In the genomic region with DNA sequence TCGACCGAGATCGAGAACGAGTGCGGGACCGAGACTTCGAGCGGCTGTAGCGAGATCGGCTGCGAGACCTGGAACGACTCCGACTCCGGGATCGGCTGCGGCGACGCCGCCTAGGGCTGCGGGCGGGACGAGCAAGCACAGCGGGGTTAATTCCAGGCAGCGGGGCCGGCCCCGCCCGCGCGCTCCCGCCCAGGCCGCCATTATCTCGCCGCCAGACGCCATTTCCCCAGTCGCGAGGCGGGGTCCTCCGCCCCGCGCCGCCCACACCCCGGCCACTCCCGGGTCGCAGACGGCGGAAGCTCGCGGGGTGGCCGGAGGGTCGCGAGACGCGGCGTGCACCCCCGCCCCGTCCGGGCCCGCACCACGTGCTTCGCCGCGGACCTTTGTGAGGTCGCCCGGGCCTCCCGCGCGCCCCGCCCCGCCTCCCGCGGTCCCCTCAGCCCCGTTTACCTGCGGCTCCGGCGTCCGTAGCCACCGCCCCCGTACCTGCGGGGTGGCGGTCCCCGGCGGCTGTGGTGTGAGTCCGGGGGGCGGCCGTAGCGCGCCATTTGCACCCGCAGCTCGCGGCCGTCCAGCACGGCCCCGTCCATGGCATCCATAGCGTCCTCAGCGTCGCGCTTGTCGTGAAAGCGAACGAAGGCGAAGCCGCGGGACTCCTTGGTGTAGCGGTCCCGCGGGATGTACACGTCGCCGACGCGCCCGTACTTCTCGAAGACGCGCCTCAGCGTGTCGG, we compare ENCODE assay signal across 8 cellular contexts. TPM values are rescaled to one million over a fixed set of nuclear protein-coding genes. Genes with fewer than 3 reads are reported as not detected.
DNase-seq lines count a peak whose midpoint lies in the region; ATAC-seq and TF ChIP-seq lines count a peak whose summit lies in the region.

No MANE protein-coding gene starts in this region.

- H3K4ac ChIP-seq in trophoblast cell (ENCODE audit: low read depth, low read length): peak overlapping the region; percentile 89

- H3K4me3 ChIP-seq in AG04450 (ENCODE audit: low read depth, low read length) (peak overlapping the region; percentile 96), SJSA1 (peak overlapping the region; percentile 83), heart left ventricle (peak overlapping the region; percentile 71 to 100 (median 94)), trophoblast cell (ENCODE audit: low read depth, low read length) (peak overlapping the region; percentile 97), aorta (ENCODE audit: low read length in 2 of 2) (peak overlapping the region; percentile 52 to 86)

- H4K91ac ChIP-seq in trophoblast cell (ENCODE audit: low read depth, low read length): peak overlapping the region; percentile 98

- WGBS in heart left ventricle, 4 donors: 0 to 1% (median 0%) methylated on average over 38 to 117 of the region's 117 CpGs
- WGBS in trophoblast cell (ENCODE audit: extremely low coverage, insufficient coverage, insufficient read length): no CpG with 5 or more reads among the region's 117 CpGs
- 0 to 1% methylated on average over 46 to 117 of the region's 117 CpGs for WGBS in aorta, 2 donors

- peaks cover 56% of the 10 kb centered on the region for H3K36me3 ChIP-seq in SJSA1
- H3K36me3 ChIP-seq in heart left ventricle: peaks cover 0 to 55% (median 49%) of the 10 kb centered on the region in 9 donors
- peaks cover 10 to 20% of the 10 kb centered on the region in 2 experiments for H3K36me3 ChIP-seq in trophoblast cell (ENCODE audit: control insufficient read depth in 1 of 2, insufficient read depth in 2 of 2, low read length in 2 of 2)
- H3K36me3 ChIP-seq in aorta (ENCODE audit: control insufficient read depth in 1 of 2, insufficient read depth in 2 of 2, low read length in 1 of 2): peaks cover 3 to 4% of the 10 kb centered on the region in 2 donors

- peak overlapping the region; percentile 65 for H4K12ac ChIP-seq in trophoblast cell (ENCODE audit: low read depth, low read length)

- H2AK5ac ChIP-seq in trophoblast cell (ENCODE audit: low read length): peak overlapping the region; percentile 99

- H3K79me2 ChIP-seq in trophoblast cell (ENCODE audit: control insufficient read depth, insufficient read depth, low read length, poor library complexity): peaks cover 18% of the 10 kb centered on the region

- intact Hi-C loops in heart left ventricle (cut with DNase I) (loop anchor here in 2 of 10 donors (1.0 to 10.0 kb wide), 2 partner anchors 10 to 52 kb away; a partner anchor contains a TSS), aorta (cut with DNase I) (no loop called here)

- TF ChIP-seq CTCF in AG04450 (IDR thresholded peaks at IDR 0.05; ENCODE audit: low read depth, low read length) (peak; percentile 30; the same call in 1 of the 2 replicates), heart left ventricle (IDR thresholded peaks at IDR 0.05) (peak in 7 of 12 donors; percentile 15 to 49 (median 21))

- ATAC-seq in GM18867 (IDR thresholded peaks at IDR 0.05; ENCODE audit: unreplicated experiment) (peak; percentile 18), HG03442 (IDR thresholded peaks at IDR 0.05; ENCODE audit: unreplicated experiment) (peak; percentile 16), heart left ventricle (peak; percentile 17 to 65 (median 44)), aorta (ENCODE audit: low FRiP score) (peak; percentile 78)
- peak; percentile 3 for ATAC-seq in activated naive CD8-positive, alpha-beta T cell treated with anti-CD3 and anti-CD28 coated beads, Interleukin-2, amount 50 U/mL, for 24 hours

- peak overlapping the region; percentile 67 for H2BK12ac ChIP-seq in trophoblast cell (ENCODE audit: low read length)

- H3K4me1 ChIP-seq in SJSA1 (replicated peaks) (peaks cover 26% of the 10 kb centered on the region), heart left ventricle (peaks cover 5 to 78% (median 49%) of the 10 kb centered on the region in 12 donors), trophoblast cell (ENCODE audit: control insufficient read depth in 1 of 2, insufficient read depth in 2 of 2, low read length in 2 of 2) (peaks cover 0 to 2% of the 10 kb centered on the region in 2 experiments), aorta (ENCODE audit: control insufficient read depth in 1 of 2, insufficient read depth in 2 of 2, low read length in 2 of 2) (peaks cover 0 to 3% of the 10 kb centered on the region in 2 donors)

- H3K27ac Mint-ChIP-seq in activated naive CD8-positive, alpha-beta T cell treated with anti-CD3 and anti-CD28 coated beads, Interleukin-2, amount 50 U/mL, for 24 hours: peak overlapping the region; percentile 99

- CTCF ChIA-PET in AG04450 (lab: Charles Lee): interaction anchor here (0.7 to 1.0 kb wide), 2 partner anchors 9 to 11 kb away, joined by 3 read pairs; no protein-coding TSS in a partner anchor

- no peak for DNase-seq in AG04450 (ENCODE audit: low read depth, low spot score)
- DNase-seq in SJSA1 (ENCODE audit: low read depth in 1 of 2, low spot score in 2 of 2): peak; percentile 66 to 75
- DNase-seq in activated naive CD8-positive, alpha-beta T cell treated with anti-CD3 and anti-CD28 coated beads, Interleukin-2, amount 50 U/mL, for 24 hours: peak; percentile 67
- DNase-seq in heart left ventricle: peak; percentile 84 to 90 (median 86)
- DNase-seq in trophoblast cell: peak; percentile 59 to 73
- peak; percentile 85 to 93 for DNase-seq in aorta

- H4K8ac ChIP-seq in trophoblast cell (ENCODE audit: low read depth, low read length): peak overlapping the region; percentile 96

- H3K27me3 Mint-ChIP-seq in activated naive CD8-positive, alpha-beta T cell treated with anti-CD3 and anti-CD28 coated beads, Interleukin-2, amount 50 U/mL, for 24 hours: no peaks in the 10 kb centered on the region

- peaks cover 17% of the 10 kb centered on the region for H3K79me1 ChIP-seq in trophoblast cell (ENCODE audit: low read length)

- H3K9me3 ChIP-seq in AG04450 (ENCODE audit: control insufficient read depth, insufficient read depth, low read length) (no peaks in the 10 kb centered on the region; the same call in 1 of the 2 replicates), SJSA1 (replicated peaks) (0 out of 2 replicates have a peak, but pooled peaks cover 3% of the 10 kb centered on the region), heart left ventricle (no peaks in the 10 kb centered on the region), trophoblast cell (ENCODE audit: insufficient read depth, low read depth, low read length) (no peaks in the 10 kb centered on the region), aorta (ENCODE audit: control insufficient read depth, low read length) (no peaks in the 10 kb centered on the region)

- H3K4me1 Mint-ChIP-seq in activated naive CD8-positive, alpha-beta T cell treated with anti-CD3 and anti-CD28 coated beads, Interleukin-2, amount 50 U/mL, for 24 hours: peaks cover 58% of the 10 kb centered on the region

- peak in 1 of 2 donors; percentile 54 for TF ChIP-seq POLR2A in heart left ventricle (IDR thresholded peaks at IDR 0.05)

- no peaks in the 10 kb centered on the region for H3K9me3 Mint-ChIP-seq in activated naive CD8-positive, alpha-beta T cell treated with anti-CD3 and anti-CD28 coated beads, Interleukin-2, amount 50 U/mL, for 24 hours

- H3K36me3 Mint-ChIP-seq in activated naive CD8-positive, alpha-beta T cell treated with anti-CD3 and anti-CD28 coated beads, Interleukin-2, amount 50 U/mL, for 24 hours (ENCODE audit: low read depth): peaks cover 48% of the 10 kb centered on the region

- peak overlapping the region; percentile 91 for H3K9ac ChIP-seq in trophoblast cell (ENCODE audit: low read length)

- peak overlapping the region; percentile 98 for H3K4me3 Mint-ChIP-seq in activated naive CD8-positive, alpha-beta T cell treated with anti-CD3 and anti-CD28 coated beads, Interleukin-2, amount 50 U/mL, for 24 hours

- peak overlapping the region; percentile 30 for H2AFZ ChIP-seq in trophoblast cell (ENCODE audit: insufficient read depth, low read length, poor library complexity)

- POLR2A ChIA-PET in AG04450 (lab: Yijun Ruan, JAX): interaction anchor here (0.5 to 5.4 kb wide), 9 partner anchors 10 to 221 kb away, joined by 3 to 41 read pairs (median 5); a partner anchor contains a TSS

- peak overlapping the region; percentile 100 for H3K14ac ChIP-seq in trophoblast cell (ENCODE audit: low read length)

- peak overlapping the region; percentile 55 for H3K4me2 ChIP-seq in trophoblast cell (ENCODE audit: low read length)

- H3K27ac ChIP-seq in AG04450 (ENCODE audit: low read depth, low read length): peak overlapping the region; percentile 91
- peak overlapping the region; percentile 76 for H3K27ac ChIP-seq in SJSA1
- peak overlapping the region; percentile 97 to 100 (median 99) for H3K27ac ChIP-seq in heart left ventricle
- peak overlapping the region; percentile 96 for H3K27ac ChIP-seq in trophoblast cell (ENCODE audit: low read depth, low read length)
- peak overlapping the region; percentile 78 to 89 for H3K27ac ChIP-seq in aorta (ENCODE audit: low read depth in 1 of 2, low read length in 2 of 2)

- H2BK120ac ChIP-seq in trophoblast cell (ENCODE audit: insufficient read depth, low read length, poor library complexity): peak overlapping the region; percentile 81

- no peak overlapping the region for H3K23ac ChIP-seq in trophoblast cell (ENCODE audit: low read length)

- H3K18ac ChIP-seq in trophoblast cell (ENCODE audit: low read length): peak overlapping the region; percentile 99

- H3K27me3 ChIP-seq in AG04450 (ENCODE audit: control insufficient read depth, insufficient read depth, low read length) (no peaks in the 10 kb centered on the region), SJSA1 (replicated peaks) (no peaks in the 10 kb centered on the region), heart left ventricle (no peaks in the 10 kb centered on the region), trophoblast cell (ENCODE audit: insufficient read depth, low read length) (no peaks in the 10 kb centered on the region), aorta (ENCODE audit: control insufficient read depth in 1 of 2, insufficient read depth in 2 of 2, low read length in 1 of 2) (peaks cover 0 to 2% of the 10 kb centered on the region in 2 donors)

- peak overlapping the region; percentile 90 for H2BK5ac ChIP-seq in trophoblast cell (ENCODE audit: low read depth, low read length, poor library complexity)

RNA-seq across cellular contexts. Expression of a gene that starts 0.6 kb away (rescaled TPM):
- 170 and 184 TPM in 2 replicates for polyA plus RNA-seq in AG04450 (2011; rRNA removed)
- 71.4 and 81.2 TPM in 2 replicates for polyA minus RNA-seq in AG04450 (2011; rRNA and poly(A)+ RNA removed)
- total RNA-seq in SJSA1 (2014; rRNA removed; shearing (Covaris generic)): 376 and 384 TPM in 2 replicates
- total RNA-seq in heart left ventricle: 100 to 1,000 TPM in 3 of 9 donors, 10 to 100 TPM in 6; 67.0 to 155 (median 79.5) TPM
- 10 to 100 TPM; 69.1 to 88.6 TPM for polyA plus RNA-seq in heart left ventricle
- polyA plus RNA-seq in trophoblast cell (2013): 205 and 216 TPM in 2 replicates
- total RNA-seq in aorta: 100 to 1,000 TPM; 133 to 134 TPM
- 100 to 1,000 TPM in 1 of 2 donors, 10 to 100 TPM in 1; 64.4 to 152 TPM for polyA plus RNA-seq in aorta

RNA-seq across cellular contexts. Expression of a gene that starts 1.4 kb away (rescaled TPM):
- 20.3 and 21.1 TPM in 2 replicates for polyA plus RNA-seq in AG04450 (2011; rRNA removed)
- polyA minus RNA-seq in AG04450 (2011; rRNA and poly(A)+ RNA removed): 20.2 and 21.9 TPM in 2 replicates
- 21.5 and 37.3 TPM in 2 replicates for total RNA-seq in SJSA1 (2014; rRNA removed; shearing (Covaris generic))
- 10 to 100 TPM; 20.6 to 36.5 (median 27.9) TPM for total RNA-seq in heart left ventricle
- polyA plus RNA-seq in heart left ventricle: 10 to 100 TPM; 14.3 to 14.7 TPM
- 26.3 and 27.8 TPM in 2 replicates for polyA plus RNA-seq in trophoblast cell (2013)
- total RNA-seq in aorta: 10 to 100 TPM; 24.5 to 38.2 TPM
- 10 to 100 TPM in 1 of 2 donors, 1 to 10 TPM in 1; 6.8 to 19.9 TPM for polyA plus RNA-seq in aorta

RNA-seq across cellular contexts. Expression of a gene that starts 9.9 kb away (rescaled TPM):
- polyA plus RNA-seq in AG04450 (2011; rRNA removed) (46.8 and 54.4 TPM in 2 replicates), heart left ventricle (10 to 100 TPM; 23.8 to 26.4 TPM), aorta (10 to 100 TPM; 28.5 to 37.5 TPM)
- 11.6 and 15.5 TPM in 2 replicates for polyA minus RNA-seq in AG04450 (2011; rRNA and poly(A)+ RNA removed)
- 52.3 and 59.4 TPM in 2 replicates for total RNA-seq in SJSA1 (2014; rRNA removed; shearing (Covaris generic))
- total RNA-seq in heart left ventricle (10 to 100 TPM; 22.1 to 33.7 (median 24.0) TPM), aorta (10 to 100 TPM; 26.8 to 27.9 TPM)
- 18.7 and 18.8 TPM in 2 replicates for polyA plus RNA-seq in trophoblast cell (2013)

RNA-seq across cellular contexts. Expression of a gene that starts 10.1 kb away (rescaled TPM):
- polyA plus RNA-seq in AG04450 (2011; rRNA removed) (12.4 and 17.3 TPM in 2 replicates), heart left ventricle (10 to 100 TPM; 30.1 to 75.6 TPM), aorta (10 to 100 TPM; 29.3 to 82.5 TPM)
- polyA minus RNA-seq in AG04450 (2011; rRNA and poly(A)+ RNA removed): 12.2 and 16.6 TPM in 2 replicates
- total RNA-seq in SJSA1 (2014; rRNA removed; shearing (Covaris generic)): 48.4 and 97.4 TPM in 2 replicates
- total RNA-seq in heart left ventricle (10 to 100 TPM; 32.4 to 67.0 (median 39.1) TPM), aorta (10 to 100 TPM; 36.5 to 55.4 TPM)
- 24.2 and 25.4 TPM in 2 replicates for polyA plus RNA-seq in trophoblast cell (2013)

RNA-seq across cellular contexts. Expression of a gene that starts 25.8 kb away (rescaled TPM):
- 222 and 265 TPM in 2 replicates for polyA plus RNA-seq in AG04450 (2011; rRNA removed)
- polyA minus RNA-seq in AG04450 (2011; rRNA and poly(A)+ RNA removed): 92.0 and 94.3 TPM in 2 replicates
- 362 and 546 TPM in 2 replicates for total RNA-seq in SJSA1 (2014; rRNA removed; shearing (Covaris generic))
- 100 to 1,000 TPM; 270 to 539 (median 466) TPM for total RNA-seq in heart left ventricle
- polyA plus RNA-seq in heart left ventricle: 100 to 1,000 TPM; 240 to 245 TPM
- polyA plus RNA-seq in trophoblast cell (2013): 84.3 and 85.1 TPM in 2 replicates
- 100 to 1,000 TPM; 256 to 262 TPM for total RNA-seq in aorta
- 100 to 1,000 TPM; 357 to 465 TPM for polyA plus RNA-seq in aorta

Comparison
In these comparisons a context has a peak if more than half of its experiments do, and no peak if none do; other contexts are left out.
1. ATAC-seq: peak in every context shown above with its lines; median percentile 78 in aorta; 44 in heart left ventricle; 18 in GM18867; 16 in HG03442; 3 in activated naive CD8-positive, alpha-beta T cell treated with anti-CD3 and anti-CD28 coated beads, Interleukin-2, amount 50 U/mL, for 24 hours.